ENCODE assay signal across 18 cellular contexts in the genomic region with DNA sequence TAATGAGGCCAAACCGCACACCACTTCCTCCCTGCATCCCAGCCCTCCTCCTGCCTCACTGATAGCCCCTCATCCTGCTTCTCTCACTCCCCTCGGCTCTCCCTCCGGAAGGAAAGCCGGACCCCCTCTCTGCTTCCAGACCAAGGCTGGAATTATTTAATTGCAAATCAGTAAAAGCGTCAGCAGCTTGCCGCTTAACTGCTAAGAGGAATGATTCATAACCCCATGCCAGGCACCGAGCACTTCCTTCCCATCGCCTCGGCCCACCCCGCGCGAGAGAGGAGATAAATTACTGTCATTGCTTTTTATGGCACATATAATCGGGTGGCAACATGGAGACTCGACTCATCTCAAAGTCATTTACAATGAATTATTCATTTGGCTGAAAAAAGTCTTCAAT.
DNase-seq lines count a peak whose midpoint lies in the region; ATAC-seq lines count a peak whose summit lies in the region.
"Had no signal": no experiment of that assay in that cellular context is flagged by ENCODE, and none has a peak within 500 bp of the region (broad histone marks: within the 10 kb centered on the region; RNA-seq: fewer than 3 reads in every experiment).

No MANE protein-coding gene starts in this region.

- POLR2A ChIA-PET in CD8-positive, alpha-beta memory T cell (lab: Charles Lee), result no interaction called here

- no peak overlapping the region for H3K27ac Mint-ChIP-seq in CD8-positive, alpha-beta memory T cell
- no peak overlapping the region for H3K27ac Mint-ChIP-seq in activated T-helper 1 cell treated with anti-CD3 and anti-CD28 coated beads, Interleukin-12 subunit alpha, Interleukin-12 subunit beta, Interleukin-2, Interleukin-4 antibody, amounts not matched to agents 30 ng/mL and 10 ng/mL and 1 ng/mL, durations not matched to agents 14 hours and 24 hours and 36 hours
- H3K27ac Mint-ChIP-seq: B cell had no signal

- CTCF ChIA-PET in CD8-positive, alpha-beta memory T cell (lab: Charles Lee), result no interaction called here

- peaks cover 26 to 29% of the 10 kb centered on the region in 2 donors for H3K27me3 Mint-ChIP-seq in CD8-positive, alpha-beta memory T cell
- peaks cover 8% of the 10 kb centered on the region for H3K27me3 Mint-ChIP-seq in activated T-helper 1 cell treated with anti-CD3 and anti-CD28 coated beads, Interleukin-12 subunit alpha, Interleukin-12 subunit beta, Interleukin-2, Interleukin-4 antibody, amounts not matched to agents 30 ng/mL and 10 ng/mL and 1 ng/mL, durations not matched to agents 14 hours and 24 hours and 36 hours (ENCODE audit: insufficient read depth)

- H3K9me3 ChIP-seq in CD8-positive, alpha-beta memory T cell (ENCODE audit: low read length), result no peaks in the 10 kb centered on the region
- H3K9me3 ChIP-seq: SK-N-SH had no signal

- no peak overlapping the region for H3K4me3 ChIP-seq in CD8-positive, alpha-beta memory T cell (ENCODE audit: low read length)

- H3K36me3 Mint-ChIP-seq in CD8-positive, alpha-beta memory T cell, result no peaks in the 10 kb centered on the region
- no peaks in the 10 kb centered on the region for H3K36me3 Mint-ChIP-seq in activated T-helper 1 cell treated with anti-CD3 and anti-CD28 coated beads, Interleukin-12 subunit alpha, Interleukin-12 subunit beta, Interleukin-2, Interleukin-4 antibody, amounts not matched to agents 30 ng/mL and 10 ng/mL and 1 ng/mL, durations not matched to agents 14 hours and 24 hours and 36 hours (ENCODE audit: low read depth)

- H3K4me1 Mint-ChIP-seq in CD8-positive, alpha-beta memory T cell, result no peaks in the 10 kb centered on the region
- H3K4me1 Mint-ChIP-seq in activated T-helper 1 cell treated with anti-CD3 and anti-CD28 coated beads, Interleukin-12 subunit alpha, Interleukin-12 subunit beta, Interleukin-2, Interleukin-4 antibody, amounts not matched to agents 30 ng/mL and 10 ng/mL and 1 ng/mL, durations not matched to agents 14 hours and 24 hours and 36 hours (ENCODE audit: low read depth), result no peaks in the 10 kb centered on the region

- H3K27ac ChIP-seq in CD8-positive, alpha-beta memory T cell (ENCODE audit: low read depth, low read length), result no peak overlapping the region

- DNase-seq in Right ventricle myocardium inferior (ENCODE audit: missing footprints) (peak; percentile 41), cardiac septum (ENCODE audit: low spot score) (no peak), NCI-H69 (lab: John Stamatoyannopoulos, UW) (peak; percentile 11), kidney tubule cell (ENCODE audit: low spot score) (peak; percentile 17), kidney glomerular epithelial cell (lab: John Stamatoyannopoulos, UW) (no peak)
- DNase-seq in CD8-positive, alpha-beta memory T cell, result no peak
- no peak for DNase-seq in activated T-helper 1 cell treated with anti-CD3 and anti-CD28 coated beads, Interleukin-12 subunit alpha, Interleukin-12 subunit beta, Interleukin-2, Interleukin-4 antibody, amounts not matched to agents 30 ng/mL and 10 ng/mL and 1 ng/mL, durations not matched to agents 14 hours and 24 hours and 36 hours (ENCODE audit: low spot score)
- DNase-seq: ACHN, DMS153, HCEC 1CT, IMR-90, NCI-H1092, NCI-H1694 treated with DMSO at 0.1 percent for 48 hours, NCI-H345, NCI-H748 treated with DMSO at 0.1 percent for 48 hours, SK-N-SH had no signal

- no peaks in the 10 kb centered on the region for H3K27me3 ChIP-seq in CD8-positive, alpha-beta memory T cell (ENCODE audit: insufficient read depth, low read length, poor library complexity, severe bottlenecking)

- intact Hi-C loops in Right ventricle myocardium inferior (cut with DNase I) (no loop called here), cardiac septum (cut with DNase I) (no loop called here)
- intact Hi-C loops in activated T-helper 1 cell treated with anti-CD3 and anti-CD28 coated beads, Interleukin-12 subunit alpha, Interleukin-12 subunit beta, Interleukin-2, Interleukin-4 antibody, amounts not matched to agents 30 ng/mL and 10 ng/mL and 1 ng/mL, durations not matched to agents 14 hours and 24 hours and 36 hours (cut with micrococcal nuclease), result no loop called here

- no peaks in the 10 kb centered on the region for H3K36me3 ChIP-seq in CD8-positive, alpha-beta memory T cell (ENCODE audit: insufficient read depth, low read length)

- no peak for ATAC-seq in Right ventricle myocardium inferior
- ATAC-seq in HG03565 (IDR thresholded peaks at IDR 0.05; ENCODE audit: unreplicated experiment), result no peak

- no peak overlapping the region for H3K4me3 Mint-ChIP-seq in CD8-positive, alpha-beta memory T cell
- no peak overlapping the region for H3K4me3 Mint-ChIP-seq in activated T-helper 1 cell treated with anti-CD3 and anti-CD28 coated beads, Interleukin-12 subunit alpha, Interleukin-12 subunit beta, Interleukin-2, Interleukin-4 antibody, amounts not matched to agents 30 ng/mL and 10 ng/mL and 1 ng/mL, durations not matched to agents 14 hours and 24 hours and 36 hours
- H3K4me3 Mint-ChIP-seq: B cell had no signal

- peaks cover 0 to 3% (median 0%) of the 10 kb centered on the region in 5 donors for H3K9me3 Mint-ChIP-seq in CD8-positive, alpha-beta memory T cell
- H3K9me3 Mint-ChIP-seq in activated T-helper 1 cell treated with anti-CD3 and anti-CD28 coated beads, Interleukin-12 subunit alpha, Interleukin-12 subunit beta, Interleukin-2, Interleukin-4 antibody, amounts not matched to agents 30 ng/mL and 10 ng/mL and 1 ng/mL, durations not matched to agents 14 hours and 24 hours and 36 hours, result peaks cover 28% of the 10 kb centered on the region

- H3K4me1 ChIP-seq in CD8-positive, alpha-beta memory T cell (ENCODE audit: insufficient read depth, low read length), result peaks cover 7% of the 10 kb centered on the region

Comparison
In these comparisons a context has a peak if more than half of its experiments do, and no peak if none do; other contexts are left out.
1. DNase-seq: peak in Right ventricle myocardium inferior (single experiment), NCI-H69 (single experiment) and kidney tubule cell (single experiment); none in cardiac septum (single experiment), CD8-positive, alpha-beta memory T cell (0 of 5), kidney glomerular epithelial cell (single experiment) and activated T-helper 1 cell treated with anti-CD3 and anti-CD28 coated beads, Interleukin-12 subunit alpha, Interleukin-12 subunit beta, Interleukin-2, Interleukin-4 antibody, amounts not matched to agents 30 ng/mL and 10 ng/mL and 1 ng/mL, durations not matched to agents 14 hours and 24 hours and 36 hours (single experiment).